Comparison of ENCODE assay signal across 13 cellular contexts in genomic region chr5:17720070-17720469, GRCh38.
"Had no signal": no experiment of that assay in that cellular context is flagged by ENCODE, and none has a peak within 500 bp of the region (broad histone marks: within the 10 kb centered on the region; RNA-seq: fewer than 3 reads in every experiment).

No MANE protein-coding gene starts in this region.

- H3K36me3 Mint-ChIP-seq: activated naive CD4-positive, alpha-beta T cell treated with anti-CD3 and anti-CD28 coated beads, Interleukin-2, amount 50 U/mL, for 24 hours; naive thymus-derived CD4-positive, alpha-beta T cell had no signal

- DNase-seq: activated CD4-positive, alpha-beta T cell treated with anti-CD3 and anti-CD28 coated beads, Interleukin-2, amount 50 U/mL, for 48 hours; activated gamma-delta T cell; adrenal gland; caudate nucleus; endodermal cell; foreskin fibroblast; left cardiac atrium; mesendoderm; naive thymus-derived CD4-positive, alpha-beta T cell; retina; stimulated activated naive CD4-positive, alpha-beta T cell; tibial artery had no signal

- H3K27me3 Mint-ChIP-seq: activated naive CD4-positive, alpha-beta T cell treated with anti-CD3 and anti-CD28 coated beads, Interleukin-2, amount 50 U/mL, for 24 hours; naive thymus-derived CD4-positive, alpha-beta T cell had no signal

- ATAC-seq: left cardiac atrium; naive thymus-derived CD4-positive, alpha-beta T cell had no signal

- H3K9me3 Mint-ChIP-seq: endodermal cell had no signal

- H3K27ac Mint-ChIP-seq: activated naive CD4-positive, alpha-beta T cell treated with anti-CD3 and anti-CD28 coated beads, Interleukin-2, amount 50 U/mL, for 24 hours; endodermal cell; naive thymus-derived CD4-positive, alpha-beta T cell had no signal

- H3K4me1 Mint-ChIP-seq: activated naive CD4-positive, alpha-beta T cell treated with anti-CD3 and anti-CD28 coated beads, Interleukin-2, amount 50 U/mL, for 24 hours had no signal

- H3K4me3 Mint-ChIP-seq: activated naive CD4-positive, alpha-beta T cell treated with anti-CD3 and anti-CD28 coated beads, Interleukin-2, amount 50 U/mL, for 24 hours; endodermal cell; naive thymus-derived CD4-positive, alpha-beta T cell had no signal
